28 cellular contexts compared by ENCODE assay signal in genomic region chr14:22026527-22026926, GRCh38.
DNase-seq lines count a peak whose midpoint lies in the region; FAIRE-seq and TF ChIP-seq lines count a peak whose summit lies in the region.
"Had no signal": no experiment of that assay in that cellular context is flagged by ENCODE, and none has a peak within 500 bp of the region (broad histone marks: within the 10 kb centered on the region; RNA-seq: fewer than 3 reads in every experiment).

No MANE protein-coding gene starts in this region.

- H3K4me1 ChIP-seq in small intestine (ENCODE audit: control insufficient read depth in 2 of 2, insufficient read depth in 1 of 2, low read depth in 1 of 2, low read length in 1 of 2): no peaks in the 10 kb centered on the region
- no peaks in the 10 kb centered on the region for H3K4me1 ChIP-seq in A673 (ENCODE audit: insufficient read depth, low read length, poor library complexity, severe bottlenecking)
- H3K4me1 ChIP-seq: HAP-1, tibial artery had no signal

- no peak overlapping the region for H3K4me3 Mint-ChIP-seq in activated CD4-positive, alpha-beta T cell treated with anti-CD3 and anti-CD28 coated beads, Interleukin-2, amount 10 ng/mL, durations not matched to agents 7 days and 5 days
- H3K4me3 Mint-ChIP-seq: activated CD4-positive, alpha-beta memory T cell treated with anti-CD3 and anti-CD28 coated beads, Interleukin-2, amount 10 ng/mL, durations not matched to agents 7 days and 5 days; activated naive CD4-positive, alpha-beta T cell treated with anti-CD3 and anti-CD28 coated beads for 36 hours; dendritic cell treated with granulocyte-macrophage colony-stimulating factor and Interleukin-4, amounts not matched to agents 40 ng/mL and 50 ng/mL, for 4 days; neural crest cell; stimulated activated naive CD8-positive, alpha-beta T cell treated with anti-CD3 and anti-CD28 coated beads, Interleukin-15, amount 100 ng/mL, for 72 hours had no signal

- H3K27ac Mint-ChIP-seq in activated CD4-positive, alpha-beta T cell treated with anti-CD3 and anti-CD28 coated beads, Interleukin-2, amount 10 ng/mL, durations not matched to agents 7 days and 5 days: peak overlapping the region; percentile 42
- H3K27ac Mint-ChIP-seq: activated CD4-positive, alpha-beta memory T cell treated with anti-CD3 and anti-CD28 coated beads, Interleukin-2, amount 10 ng/mL, durations not matched to agents 7 days and 5 days; activated naive CD4-positive, alpha-beta T cell treated with anti-CD3 and anti-CD28 coated beads for 36 hours; CD8-positive, alpha-beta memory T cell; dendritic cell treated with granulocyte-macrophage colony-stimulating factor and Interleukin-4, amounts not matched to agents 40 ng/mL and 50 ng/mL, for 4 days; stimulated activated naive CD8-positive, alpha-beta T cell treated with anti-CD3 and anti-CD28 coated beads, Interleukin-15, amount 100 ng/mL, for 72 hours had no signal

- no peaks in the 10 kb centered on the region for H3K9me3 Mint-ChIP-seq in activated CD4-positive, alpha-beta T cell treated with anti-CD3 and anti-CD28 coated beads, Interleukin-2, amount 10 ng/mL, durations not matched to agents 7 days and 5 days
- H3K9me3 Mint-ChIP-seq: activated CD4-positive, alpha-beta memory T cell treated with anti-CD3 and anti-CD28 coated beads, Interleukin-2, amount 10 ng/mL, durations not matched to agents 7 days and 5 days; activated naive CD4-positive, alpha-beta T cell treated with anti-CD3 and anti-CD28 coated beads for 36 hours; CD8-positive, alpha-beta memory T cell; dendritic cell treated with granulocyte-macrophage colony-stimulating factor and Interleukin-4, amounts not matched to agents 40 ng/mL and 50 ng/mL, for 4 days; neural crest cell; stimulated activated naive CD8-positive, alpha-beta T cell treated with anti-CD3 and anti-CD28 coated beads, Interleukin-15, amount 100 ng/mL, for 72 hours had no signal

- no peak for DNase-seq in activated CD4-positive, alpha-beta T cell treated with anti-CD3 and anti-CD28 coated beads, Interleukin-2, amount 10 ng/mL, durations not matched to agents 7 days and 5 days
- no peak for DNase-seq in activated CD4-positive, alpha-beta T cell treated with anti-CD3 and anti-CD28 coated beads, Interleukin-2, amount 50 U/mL, for 4 hours
- DNase-seq in OCI-M1 (lab: John Stamatoyannopoulos, UW) (peak; percentile 16), bronchial epithelial cell (ENCODE audit: low read depth) (peak; percentile 4), small intestine (peak; percentile 19), A673 (ENCODE audit: low spot score) (no peak), NCI-H2081 treated with DMSO at 0.1 percent for 48 hours (lab: John Stamatoyannopoulos, UW) (no peak), NCI-H446 (lab: John Stamatoyannopoulos, UW) (no peak)
- DNase-seq: activated CD4-positive, alpha-beta memory T cell treated with anti-CD3 and anti-CD28 coated beads, Interleukin-2, amount 10 ng/mL, durations not matched to agents 7 days and 5 days; activated naive CD4-positive, alpha-beta T cell treated with anti-CD3 and anti-CD28 coated beads for 36 hours; activated T-cell treated with anti-CD3 and anti-CD28 coated beads, Interleukin-2, amount 50 U/mL, for 1 hour; AML-193; CD8-positive, alpha-beta memory T cell; DMS79; head of caudate nucleus; kidney glomerular epithelial cell; mammary epithelial cell; NCI-H1092; NCI-H1930; stimulated activated CD4-positive, alpha-beta T cell treated with anti-CD3 and anti-CD28 coated beads, Interleukin-15, amount 100 ng/mL, for 24 hours; stimulated activated naive CD8-positive, alpha-beta T cell treated with anti-CD3 and anti-CD28 coated beads, Interleukin-15, amount 100 ng/mL, for 72 hours; T1000; tibial artery had no signal

- H3K36me3 Mint-ChIP-seq in activated CD4-positive, alpha-beta T cell treated with anti-CD3 and anti-CD28 coated beads, Interleukin-2, amount 10 ng/mL, durations not matched to agents 7 days and 5 days (ENCODE audit: low read depth): no peaks in the 10 kb centered on the region
- H3K36me3 Mint-ChIP-seq: CD8-positive, alpha-beta memory T cell had no signal

- intact Hi-C loops in A673 (cut with micrococcal nuclease; ENCODE audit: unreplicated experiment): no loop called here

- CTCF ChIA-PET in activated CD4-positive, alpha-beta T cell treated with anti-CD3 and anti-CD28 coated beads, Interleukin-2, amount 10 ng/mL, durations not matched to agents 7 days and 5 days (lab: Charles Lee): interaction anchor here (0.6 to 1.7 kb wide), 2 partner anchors 12 to 120 kb away, joined by 3 to 5 read pairs; no protein-coding TSS in a partner anchor
- CTCF ChIA-PET in A673 (lab: Charles Lee): interaction anchor here (0.6 kb wide), 1 partner anchor 1180 kb away, joined by 3 read pairs; no protein-coding TSS in a partner anchor

- H3K4me3 ChIP-seq in bronchial epithelial cell (ENCODE audit: low read depth, low read length) (no peak overlapping the region), small intestine (ENCODE audit: low read depth in 1 of 2, low read length in 2 of 2) (no peak overlapping the region), A673 (ENCODE audit: low read depth, low read length, poor library complexity, severe bottlenecking) (no peak overlapping the region)
- H3K4me3 ChIP-seq: cardiac muscle cell, HAP-1, tibial artery had no signal

- FAIRE-seq in bronchial epithelial cell (lab: Jason Lieb, UNC): no peak
- FAIRE-seq in small intestine (lab: Jason Lieb, UNC): no peak
- FAIRE-seq: endothelial cell of umbilical vein had no signal

- WGBS in small intestine, 3 donors: 24 to 46% (median 38%) methylated on average over 2 of the region's 2 CpGs

- H3K27me3 ChIP-seq in bronchial epithelial cell (ENCODE audit: control insufficient read depth, insufficient read depth, low read length): peaks cover 6% of the 10 kb centered on the region
- no peaks in the 10 kb centered on the region for H3K27me3 ChIP-seq in small intestine (ENCODE audit: control insufficient read depth in 2 of 2, insufficient read depth in 2 of 2, low read length in 2 of 2)
- H3K27me3 ChIP-seq in A673 (replicated peaks; ENCODE audit: insufficient read depth, low read depth, low read length, poor library complexity): no peaks in the 10 kb centered on the region
- H3K27me3 ChIP-seq: tibial artery had no signal

- H3K27me3 Mint-ChIP-seq in activated CD4-positive, alpha-beta T cell treated with anti-CD3 and anti-CD28 coated beads, Interleukin-2, amount 10 ng/mL, durations not matched to agents 7 days and 5 days: peaks cover 7% of the 10 kb centered on the region
- H3K27me3 Mint-ChIP-seq: dendritic cell treated with granulocyte-macrophage colony-stimulating factor and Interleukin-4, amounts not matched to agents 40 ng/mL and 50 ng/mL, for 4 days had no signal

- no peaks in the 10 kb centered on the region for H3K36me3 ChIP-seq in bronchial epithelial cell (ENCODE audit: control insufficient read depth, insufficient read depth, low read length)
- no peaks in the 10 kb centered on the region for H3K36me3 ChIP-seq in small intestine (ENCODE audit: control insufficient read depth in 2 of 2, insufficient read depth in 2 of 2, low read length in 2 of 2)
- no peaks in the 10 kb centered on the region for H3K36me3 ChIP-seq in A673 (ENCODE audit: insufficient read depth, low read length, poor library complexity, severe bottlenecking)
- H3K36me3 ChIP-seq: cardiac muscle cell, HAP-1, tibial artery had no signal

- no peaks in the 10 kb centered on the region for H3K9me3 ChIP-seq in small intestine (ENCODE audit: control insufficient read depth, low read depth)
- no peaks in the 10 kb centered on the region for H3K9me3 ChIP-seq in A673 (ENCODE audit: low read depth, low read length, poor library complexity, severe bottlenecking)
- H3K9me3 ChIP-seq: HAP-1, tibial artery had no signal

- H3K4me1 Mint-ChIP-seq in activated CD4-positive, alpha-beta T cell treated with anti-CD3 and anti-CD28 coated beads, Interleukin-2, amount 10 ng/mL, durations not matched to agents 7 days and 5 days: peaks cover 5% of the 10 kb centered on the region
- H3K4me1 Mint-ChIP-seq: stimulated activated naive CD8-positive, alpha-beta T cell treated with anti-CD3 and anti-CD28 coated beads, Interleukin-15, amount 100 ng/mL, for 72 hours had no signal

- H3K27ac ChIP-seq in small intestine (ENCODE audit: low read depth in 1 of 2, low read length in 1 of 2) (no peak overlapping the region), A673 (ENCODE audit: low read depth, low read length, poor library complexity, severe bottlenecking) (no peak overlapping the region)
- H3K27ac ChIP-seq: cardiac muscle cell, tibial artery had no signal

- POLR2A ChIA-PET in activated CD4-positive, alpha-beta T cell treated with anti-CD3 and anti-CD28 coated beads, Interleukin-2, amount 10 ng/mL, durations not matched to agents 7 days and 5 days (lab: Charles Lee): no interaction called here
- POLR2A ChIA-PET in A673 (lab: Charles Lee; ENCODE audit: low non-redundant PET): interaction anchor here (0.6 kb wide), 1 partner anchor 386 kb away, joined by 3 read pairs; no protein-coding TSS in a partner anchor

- TF ChIP-seq CTCF in bronchial epithelial cell (IDR thresholded peaks at IDR 0.05; ENCODE audit: insufficient read depth, low read length, severe bottlenecking) (no peak), A673 (conservative IDR thresholded peaks at IDR 0.05; ENCODE audit: low read depth, low read length) (no peak)

- no TSS peak for BruUV-seq in A673 (replicated peaks; lab: Mats Ljungman, UMichigan)

Comparison
In these comparisons a context has a peak if more than half of its experiments do, and no peak if none do; other contexts are left out.
1. DNase-seq: peak in OCI-M1 (single experiment), bronchial epithelial cell (single experiment) and small intestine (single experiment); none in activated CD4-positive, alpha-beta T cell treated with anti-CD3 and anti-CD28 coated beads, Interleukin-2, amount 10 ng/mL, durations not matched to agents 7 days and 5 days (single experiment), activated CD4-positive, alpha-beta T cell treated with anti-CD3 and anti-CD28 coated beads, Interleukin-2, amount 50 U/mL, for 4 hours (0 of 2), A673 (single experiment), NCI-H2081 treated with DMSO at 0.1 percent for 48 hours (single experiment) and NCI-H446 (0 of 2).